In genomic region chr14:31456841-31457664, GRCh38 we compare ENCODE assay signal across 8 cellular contexts. TPM values are rescaled to one million over a fixed set of nuclear protein-coding genes. Genes with fewer than 3 reads are reported as not detected.
DNase-seq lines count a peak whose midpoint lies in the region; ATAC-seq and TF ChIP-seq lines count a peak whose summit lies in the region.

Gene DTD2 (minus strand): TSS chr14:31457506. CDS start chr14:31457393, 113 bp downstream.

- H3K27me3 ChIP-seq in SU-DHL-6 (ENCODE audit: low read length) (no peaks in the 10 kb centered on the region), ovary (no peaks in the 10 kb centered on the region), thyroid gland (no peaks in the 10 kb centered on the region)

- peak within 1 kb of the TSS; percentile 92 for H3K4me3 ChIP-seq in SU-DHL-6 (ENCODE audit: insufficient read depth, low read length, poor library complexity, severe bottlenecking)
- peak within 1 kb of the TSS; percentile 85 for H3K4me3 ChIP-seq in ovary
- H3K4me3 ChIP-seq in thyroid gland (replicated peaks in 1 of 3) = peak within 1 kb of the TSS; percentile 3 to 79 (median 63)

- no peaks in the 10 kb centered on the region for H3K27me3 Mint-ChIP-seq in activated naive CD8-positive, alpha-beta T cell treated with anti-CD3 and anti-CD28 coated beads, Interleukin-2, amount 10 ng/mL, durations not matched to agents 7 days and 5 days
- peaks cover 2% of the 10 kb centered on the region for H3K27me3 Mint-ChIP-seq in glutamatergic neuron (ENCODE audit: unreplicated experiment)

- H3K27ac ChIP-seq in SU-DHL-6 (ENCODE audit: low read depth, low read length) (peak within 1 kb of the TSS; percentile 55), ovary (peak within 1 kb of the TSS; percentile 23 to 84), thyroid gland (peak within 1 kb of the TSS; percentile 80 to 87 (median 82))

- peaks cover 34% of the 10 kb centered on the region for H3K79me2 ChIP-seq in SU-DHL-6 (ENCODE audit: insufficient read depth, low read length)

- H3K4me1 ChIP-seq in ovary (ENCODE audit: insufficient read depth) (peaks cover 2% of the 10 kb centered on the region), thyroid gland (peaks cover 6 to 12% of the 10 kb centered on the region in 2 donors)

- peak within 1 kb of the TSS; percentile 97 for H2AFZ ChIP-seq in SU-DHL-6 (ENCODE audit: low read depth, low read length, severe bottlenecking)

- H3F3A ChIP-seq in SU-DHL-6 (ENCODE audit: insufficient read depth) = peaks cover 9% of the 10 kb centered on the region; the same call in 1 of the 2 replicates

- H4K20me1 ChIP-seq in SU-DHL-6 (ENCODE audit: low read depth, low read length) = no peaks in the 10 kb centered on the region

- peaks cover 17% of the 10 kb centered on the region for H3K4me1 Mint-ChIP-seq in activated naive CD8-positive, alpha-beta T cell treated with anti-CD3 and anti-CD28 coated beads, Interleukin-2, amount 10 ng/mL, durations not matched to agents 7 days and 5 days
- peaks cover 14% of the 10 kb centered on the region for H3K4me1 Mint-ChIP-seq in glutamatergic neuron (ENCODE audit: low read depth, unreplicated experiment)

- H3K4me3 Mint-ChIP-seq in activated naive CD8-positive, alpha-beta T cell treated with anti-CD3 and anti-CD28 coated beads, Interleukin-2, amount 10 ng/mL, durations not matched to agents 7 days and 5 days = peak within 1 kb of the TSS; percentile 92
- peak within 1 kb of the TSS; percentile 95 for H3K4me3 Mint-ChIP-seq in glutamatergic neuron (ENCODE audit: unreplicated experiment)

- ATAC-seq in HG02642 (IDR thresholded peaks at IDR 0.05; ENCODE audit: poor library complexity, unreplicated experiment) = peak; percentile 99
- peak; percentile 97 for ATAC-seq in activated naive CD8-positive, alpha-beta T cell treated with anti-CD3 and anti-CD28 coated beads, Interleukin-2, amount 10 ng/mL, durations not matched to agents 7 days and 5 days (ENCODE audit: low read depth)

- TF ChIP-seq EP300 in ovary (IDR thresholded peaks at IDR 0.05) = no peak

- POLR2A ChIA-PET in activated naive CD8-positive, alpha-beta T cell treated with anti-CD3 and anti-CD28 coated beads, Interleukin-2, amount 10 ng/mL, durations not matched to agents 7 days and 5 days (lab: Charles Lee) = interaction anchor here (0.5 to 2.1 kb wide), 8 partner anchors 25 to 835 kb away, joined by 3 to 22 read pairs (median 3); partner anchors contain the start of genes HEATR5A, HECTD1 and SCFD1

- H3K36me3 Mint-ChIP-seq in activated naive CD8-positive, alpha-beta T cell treated with anti-CD3 and anti-CD28 coated beads, Interleukin-2, amount 10 ng/mL, durations not matched to agents 7 days and 5 days = no peaks in the 10 kb centered on the region
- H3K36me3 Mint-ChIP-seq in glutamatergic neuron (ENCODE audit: unreplicated experiment) = no peaks in the 10 kb centered on the region

- TF ChIP-seq POLR2A in GM10847 (IDR thresholded peaks at IDR 0.05; ENCODE audit: extremely low read depth, insufficient read length) (peak; percentile 84), ovary (IDR thresholded peaks at IDR 0.05) (peak; percentile 77), thyroid gland (IDR thresholded peaks at IDR 0.05) (peak; percentile 69 to 98)

- intact Hi-C loops in ovary (cut with DNase I) (no loop called here), thyroid gland (cut with DNase I) (no loop called here)

- H3K9me3 ChIP-seq in SU-DHL-6 (ENCODE audit: insufficient read depth, low read length) (no peaks in the 10 kb centered on the region), ovary (no peaks in the 10 kb centered on the region), thyroid gland (no peaks in the 10 kb centered on the region)

- H3K4me2 ChIP-seq in SU-DHL-6 (ENCODE audit: low read depth, low read length, poor library complexity, severe bottlenecking) = peak within 1 kb of the TSS; percentile 97

- H3K36me3 ChIP-seq in SU-DHL-6 (ENCODE audit: low read length) (peaks cover 3% of the 10 kb centered on the region; the same call in 1 of the 2 replicates), ovary (no peaks in the 10 kb centered on the region), thyroid gland (peaks cover 3 to 6% of the 10 kb centered on the region in 2 donors)

- TF ChIP-seq CTCF in SU-DHL-6 (IDR thresholded peaks at IDR 0.05; ENCODE audit: insufficient read depth, low read length, poor library complexity, severe bottlenecking) (no peak), glutamatergic neuron (IDR thresholded peaks at IDR 0.05; ENCODE audit: partially characterized antibody, unreplicated experiment) (no peak), ovary (IDR thresholded peaks at IDR 0.05) (no peak), thyroid gland (IDR thresholded peaks at IDR 0.05) (peak in 1 of 6 experiments; percentile 12)

- H3K27ac Mint-ChIP-seq in activated naive CD8-positive, alpha-beta T cell treated with anti-CD3 and anti-CD28 coated beads, Interleukin-2, amount 10 ng/mL, durations not matched to agents 7 days and 5 days = peak within 1 kb of the TSS; percentile 92
- H3K27ac Mint-ChIP-seq in glutamatergic neuron (ENCODE audit: unreplicated experiment) = peak within 1 kb of the TSS; percentile 98

- H3K9me2 ChIP-seq in SU-DHL-6 (replicated peaks; ENCODE audit: insufficient read depth, low read length) = no peaks in the 10 kb centered on the region

- DNase-seq in NCI-H1105 (lab: John Stamatoyannopoulos, UW) = peak; percentile 94
- DNase-seq in activated naive CD8-positive, alpha-beta T cell treated with anti-CD3 and anti-CD28 coated beads, Interleukin-2, amount 10 ng/mL, durations not matched to agents 7 days and 5 days = peak; percentile 90
- DNase-seq in glutamatergic neuron = peak; percentile 93
- peak; percentile 93 to 96 (median 94) for DNase-seq in ovary
- DNase-seq in thyroid gland = peak; percentile 95 to 96

- peak within 1 kb of the TSS; percentile 97 for H3K9ac ChIP-seq in SU-DHL-6 (ENCODE audit: low read length)

- WGBS in ovary, 3 donors = 1 to 2% (median 1%) methylated on average over 48 to 70 of the region's 70 CpGs
- 0% methylated on average over 25 to 37 of the region's 70 CpGs for WGBS in thyroid gland, 2 donors

- no peaks in the 10 kb centered on the region for H3K9me3 Mint-ChIP-seq in activated naive CD8-positive, alpha-beta T cell treated with anti-CD3 and anti-CD28 coated beads, Interleukin-2, amount 10 ng/mL, durations not matched to agents 7 days and 5 days
- H3K9me3 Mint-ChIP-seq in glutamatergic neuron (ENCODE audit: unreplicated experiment) = peaks cover 1% of the 10 kb centered on the region

RNA-seq across cellular contexts. Expression of gene DTD2, which starts in this region (rescaled TPM):
- 10 to 100 TPM; 16.7 to 18.1 TPM for total RNA-seq in activated naive CD8-positive, alpha-beta T cell treated with anti-CD3 and anti-CD28 coated beads, Interleukin-2, amount 10 ng/mL, durations not matched to agents 7 days and 5 days
- total RNA-seq in glutamatergic neuron (ENCODE audit: unreplicated experiment) (10.3 TPM), ovary (10 to 100 TPM; 13.0 to 34.1 (median 22.0) TPM), thyroid gland (10 to 100 TPM; 32.7 to 50.2 (median 42.0) TPM)
- polyA plus RNA-seq in ovary = 10 to 100 TPM; 11.1 to 15.8 TPM

Comparison
In these comparisons a context has a peak if more than half of its experiments do, and no peak if none do; other contexts are left out.
1. Peak in every context shown above with its lines: DNase-seq, ATAC-seq, H3K4me3 ChIP-seq and H3K27ac ChIP-seq.